20 cellular contexts compared by ENCODE assay signal in genomic region chr4:47239649-47240048, GRCh38.
DNase-seq lines count a peak whose midpoint lies in the region; ATAC-seq, FAIRE-seq and TF ChIP-seq lines count a peak whose summit lies in the region.
"Had no signal": no experiment of that assay in that cellular context is flagged by ENCODE, and none has a peak within 500 bp of the region (broad histone marks: within the 10 kb centered on the region; RNA-seq: fewer than 3 reads in every experiment).

No MANE protein-coding gene starts in this region.

- H3K79me1 ChIP-seq in neuronal stem cell (ENCODE audit: low read depth, low read length), result no peaks in the 10 kb centered on the region

- dilution Hi-C loops in mammary epithelial cell (cut with HindIII; ENCODE audit: low sequenced_read_pairs), result no loop called here

- H3K36me3 ChIP-seq in GM23338 (ENCODE audit: insufficient read depth) (no peaks in the 10 kb centered on the region), neuronal stem cell (replicated peaks in 1 of 2; ENCODE audit: control insufficient read depth in 2 of 2, insufficient read depth in 2 of 2, low read length in 2 of 2) (no peaks in the 10 kb centered on the region), spleen (no peaks in the 10 kb centered on the region), mammary epithelial cell (ENCODE audit: insufficient read depth, low read length) (no peaks in the 10 kb centered on the region)

- no peak overlapping the region for H2BK5ac ChIP-seq in neuronal stem cell (ENCODE audit: low read length)

- H2BK120ac ChIP-seq in neuronal stem cell (ENCODE audit: low read depth, low read length), result no peak overlapping the region

- CTCF ChIA-PET in mammary epithelial cell (lab: Charles Lee; ENCODE audit: low non-redundant PET), result no interaction called here

- no peak for FAIRE-seq in frontal cortex (lab: Jason Lieb, UNC)
- FAIRE-seq: G401.6, GM19239 had no signal

- H3K4me3 ChIP-seq in GM23338 (no peak overlapping the region), neuronal stem cell (ENCODE audit: low read length in 2 of 2) (no peak overlapping the region), spleen (no peak overlapping the region), mammary epithelial cell (replicated peaks in 1 of 3; ENCODE audit: insufficient read depth in 1 of 3, low read depth in 2 of 3, low read length in 3 of 3) (no peak overlapping the region)
- H3K4me3 ChIP-seq: GM23248 had no signal

- no peak overlapping the region for H3K27ac Mint-ChIP-seq in GM23338

- ATAC-seq in GM23338, result peak; percentile 69
- no peak for ATAC-seq in GM19023 (IDR thresholded peaks at IDR 0.05; ENCODE audit: unreplicated experiment)
- ATAC-seq: PC-3 had no signal

- H3K4ac ChIP-seq in neuronal stem cell (ENCODE audit: low read length), result no peak overlapping the region

- H3K9ac ChIP-seq in neuronal stem cell (ENCODE audit: low read depth, low read length, poor library complexity) (no peak overlapping the region), mammary epithelial cell (ENCODE audit: insufficient read depth, low read length) (no peak overlapping the region)
- H3K9ac ChIP-seq: GM23248 had no signal

- TF ChIP-seq CTCF in GM23338 (conservative IDR thresholded peaks at IDR 0.05; ENCODE audit: low read depth in 2 of 2) (no peak), spleen (IDR thresholded peaks at IDR 0.05 in 8 of 11, conservative IDR thresholded peaks at IDR 0.05 in 3 of 11) (no peak), mammary epithelial cell (conservative IDR thresholded peaks at IDR 0.05 in 1 of 2, IDR thresholded peaks at IDR 0.05 in 1 of 2; ENCODE audit: extremely low read depth in 1 of 2, insufficient read depth in 1 of 2, low read depth in 1 of 2, low read length in 2 of 2) (no peak)

- TF ChIP-seq POLR2A in spleen (IDR thresholded peaks at IDR 0.05), result no peak

- H3K79me2 ChIP-seq in GM23338 (replicated peaks; ENCODE audit: insufficient read depth) (no peaks in the 10 kb centered on the region), mammary epithelial cell (ENCODE audit: insufficient read depth, low read length) (no peaks in the 10 kb centered on the region)

- no TSS peak for BruUV-seq in mammary epithelial cell (replicated peaks; lab: Mats Ljungman, UMichigan)

- no peak overlapping the region for H3K14ac ChIP-seq in neuronal stem cell (ENCODE audit: low read length)

- H3K4me3 Mint-ChIP-seq in GM23338, result no peak overlapping the region

- no peak overlapping the region for H2BK15ac ChIP-seq in neuronal stem cell (ENCODE audit: low read length)

- WGBS in neuronal stem cell (ENCODE audit: extremely low coverage in 2 of 2, insufficient read length in 2 of 2, insufficient replicate concordance in 1 of 2), 2 donors, result no CpG with 5 or more reads among the region's 4 CpGs
- 66 to 77% (median 67%) methylated on average over 4 of the region's 4 CpGs for WGBS in spleen, 5 donors
- 52% methylated on average over 4 of the region's 4 CpGs for WGBS in mammary epithelial cell (ENCODE audit: low coverage, missing lambda C conversion rate)

- H4K20me1 ChIP-seq in GM23338 (replicated peaks; ENCODE audit: insufficient read depth), result no peaks in the 10 kb centered on the region
- H4K20me1 ChIP-seq in mammary epithelial cell (ENCODE audit: insufficient read depth, low read length), result no peaks in the 10 kb centered on the region

- no peaks in the 10 kb centered on the region for H3K27me3 ChIP-seq in GM23338 (ENCODE audit: insufficient read depth)
- no peaks in the 10 kb centered on the region for H3K27me3 ChIP-seq in neuronal stem cell (ENCODE audit: control insufficient read depth in 3 of 3, insufficient read depth in 3 of 3, low read depth in 1 of 3, low read length in 3 of 3)
- H3K27me3 ChIP-seq in spleen (replicated peaks in 1 of 7), result no peaks in the 10 kb centered on the region
- no peaks in the 10 kb centered on the region for H3K27me3 ChIP-seq in mammary epithelial cell (ENCODE audit: insufficient read depth, low read length)

- no peaks in the 10 kb centered on the region for H3K36me3 Mint-ChIP-seq in GM23338 (ENCODE audit: low read depth)

- in situ Hi-C loops in mammary epithelial cell (cut with MboI; ENCODE audit: low sequenced_read_pairs in 2 of 2), result no loop called here

- no peaks in the 10 kb centered on the region for H3K4me1 Mint-ChIP-seq in GM23338

- intact Hi-C loops in spleen (cut with DNase I; ENCODE audit: low total_unique reads), result no loop called here
- intact Hi-C loops in mammary epithelial cell (cut with micrococcal nuclease), result no loop called here

- H3K4me2 ChIP-seq in GM23338, result no peak overlapping the region
- H3K4me2 ChIP-seq in neuronal stem cell (ENCODE audit: insufficient read depth, low read length, poor library complexity, severe bottlenecking), result no peak overlapping the region
- H3K4me2 ChIP-seq in mammary epithelial cell (ENCODE audit: insufficient read depth, low read depth, low read length), result no peak overlapping the region

- no peak overlapping the region for H3K18ac ChIP-seq in neuronal stem cell (ENCODE audit: low read length)

- H2AFZ ChIP-seq in GM23338, result peak overlapping the region; percentile 50; the same call in 1 of the 2 replicates
- peak overlapping the region; percentile 15 for H2AFZ ChIP-seq in neuronal stem cell (ENCODE audit: low read length)
- H2AFZ ChIP-seq in mammary epithelial cell (ENCODE audit: low read depth, low read length), result no peak overlapping the region
- H2AFZ ChIP-seq: GM23248 had no signal

- H3K27ac ChIP-seq in GM23338 (ENCODE audit: low read depth) (no peak overlapping the region), neuronal stem cell (replicated peaks; ENCODE audit: low read length) (no peak overlapping the region), spleen (no peak overlapping the region), mammary epithelial cell (ENCODE audit: insufficient read depth, low read depth, low read length) (no peak overlapping the region)
- H3K27ac ChIP-seq: C4-2B, GM23248 had no signal

- H3K4me1 ChIP-seq in GM23338 (ENCODE audit: insufficient read depth) (no peaks in the 10 kb centered on the region), neuronal stem cell (ENCODE audit: control insufficient read depth in 2 of 2, insufficient read depth in 1 of 2, low read depth in 1 of 2, low read length in 2 of 2) (no peaks in the 10 kb centered on the region), spleen (no peaks in the 10 kb centered on the region), mammary epithelial cell (ENCODE audit: insufficient read depth, low read length) (no peaks in the 10 kb centered on the region)

- H4K91ac ChIP-seq in neuronal stem cell (ENCODE audit: low read depth, low read length, poor library complexity), result no peak overlapping the region

- DNase-seq in GM23338 (ENCODE audit: low spot score) (no peak), UCSD-AML1 (lab: John Stamatoyannopoulos, UW; ENCODE audit: unreplicated experiment) (peak; percentile 6), neuronal stem cell (ENCODE audit: low spot score) (no peak), spleen (peak; percentile 46), frontal cortex (ENCODE audit: low spot score in 2 of 2) (no peak), mammary epithelial cell (no peak)
- DNase-seq: ACHN, AML-193, GM23248, KBM-7, NCI-H1105 treated with DMSO at 0.1 percent for 48 hours, NCI-H1694 treated with DMSO at 0.1 percent for 48 hours, NCI-H774, PC-3, RPMI8226, SIG-M5 had no signal

- no peak overlapping the region for H2BK12ac ChIP-seq in neuronal stem cell (ENCODE audit: low read length)

- no peak overlapping the region for H3K23ac ChIP-seq in neuronal stem cell (ENCODE audit: low read depth, low read length, poor library complexity)

- no peaks in the 10 kb centered on the region for H3F3A ChIP-seq in GM23338 (replicated peaks; ENCODE audit: low read depth)

- peaks cover 5% of the 10 kb centered on the region; the same call in 2 of the 3 replicates for H3K9me3 Mint-ChIP-seq in GM23338

- no peaks in the 10 kb centered on the region for H3K9me2 ChIP-seq in GM23338 (ENCODE audit: insufficient read depth)

- H2AK5ac ChIP-seq in neuronal stem cell (ENCODE audit: low read depth, low read length), result no peak overlapping the region

- H3K27me3 Mint-ChIP-seq in GM23338 (ENCODE audit: insufficient read depth, low read depth, poor library complexity), result no peaks in the 10 kb centered on the region

- no peak overlapping the region for H4K8ac ChIP-seq in neuronal stem cell (ENCODE audit: low read depth, low read length)

- no peaks in the 10 kb centered on the region for H3K9me3 ChIP-seq in neuronal stem cell (replicated peaks in 1 of 2; ENCODE audit: control insufficient read depth in 2 of 2, insufficient read depth in 1 of 2, low read depth in 1 of 2, low read length in 2 of 2)
- H3K9me3 ChIP-seq in spleen, result no peaks in the 10 kb centered on the region
- H3K9me3 ChIP-seq in mammary epithelial cell (replicated peaks; ENCODE audit: insufficient read depth, low read length), result no peaks in the 10 kb centered on the region

TF ChIP-seq in GM23338, 12 proteins besides CTCF, POLR2A, EP300 and RAD21 (continues in another document):
- TF ChIP-seq NANOG (IDR thresholded peaks at IDR 0.05; ENCODE audit: borderline replicate concordance) (no peak), JUNB (IDR thresholded peaks at IDR 0.05; ENCODE audit: unreplicated experiment) (no peak), EZH2 (IDR thresholded peaks at IDR 0.05; ENCODE audit: low read depth, unreplicated experiment) (no peak)

Comparison
In these comparisons a context has a peak if more than half of its experiments do, and no peak if none do; other contexts are left out.
1. DNase-seq: peak in UCSD-AML1 (single experiment) and spleen (single experiment); none in GM23338 (single experiment), neuronal stem cell (single experiment), frontal cortex (0 of 2) and mammary epithelial cell (single experiment).